25 cellular contexts compared by ENCODE assay signal in genomic region chr1:226586650-226587443, GRCh38. TPM values are rescaled to one million over a fixed set of nuclear protein-coding genes. Genes with fewer than 3 reads are reported as not detected.
"Had no signal": no experiment of that assay in that cellular context is flagged by ENCODE, and none has a peak within 500 bp of the region (broad histone marks: within the 10 kb centered on the region; RNA-seq: fewer than 3 reads in every experiment).

No MANE protein-coding gene starts in this region.

- H3K27ac ChIP-seq: KMS-11 had no signal

- H3K27me3 ChIP-seq: MG63 had no signal

- H3K27me3 Mint-ChIP-seq: activated B cell treated with CpG ODN at 0.5 μM for 24 hours; activated CD4-positive, alpha-beta memory T cell treated with anti-CD3 and anti-CD28 coated beads for 36 hours; activated CD4-positive, alpha-beta T cell treated with anti-CD3 and anti-CD28 coated beads, Interleukin-2, amount 10 ng/mL, durations not matched to agents 7 days and 5 days; activated naive CD8-positive, alpha-beta T cell had no signal

- H3K4me2 ChIP-seq: KMS-11 had no signal

- DNase-seq: activated B cell treated with CpG ODN at 0.5 μM for 24 hours; activated CD4-positive, alpha-beta memory T cell treated with anti-CD3 and anti-CD28 coated beads for 36 hours; activated CD4-positive, alpha-beta T cell treated with anti-CD3 and anti-CD28 coated beads for 1 hour; activated CD4-positive, alpha-beta T cell treated with anti-CD3 and anti-CD28 coated beads, Interleukin-2, amount 10 ng/mL, durations not matched to agents 7 days and 5 days; activated CD8-positive, alpha-beta memory T cell treated with anti-CD3 and anti-CD28 coated beads for 24 hours; activated gamma-delta T cell; activated naive CD4-positive, alpha-beta T cell treated with anti-CD3 and anti-CD28 coated beads for 36 hours; activated T-cell treated with anti-CD3 and anti-CD28 coated beads, Interleukin-2, amount 50 U/mL, for 4 hours; amygdala; MG63; MV-4-11; NCI-H1105; NCI-H1436; NCI-H187; NCI-H2081; NCI-H510A treated with DMSO at 0.1 percent for 48 hours; PC-3; SIG-M5; T-helper 17 cell; T-helper 9 cell had no signal

- H3K4me3 Mint-ChIP-seq: activated B cell treated with CpG ODN at 0.5 μM for 24 hours; activated CD4-positive, alpha-beta memory T cell treated with anti-CD3 and anti-CD28 coated beads for 36 hours; activated CD4-positive, alpha-beta T cell treated with anti-CD3 and anti-CD28 coated beads, Interleukin-2, amount 10 ng/mL, durations not matched to agents 7 days and 5 days; activated naive CD4-positive, alpha-beta T cell treated with anti-CD3 and anti-CD28 coated beads for 36 hours; activated naive CD8-positive, alpha-beta T cell; activated T-cell treated with anti-CD3 and anti-CD28 coated beads, Interleukin-2, amount 50 U/mL, for 4 hours; activated T-helper 17 cell treated with anti-CD3 and anti-CD28 coated beads, Interleukin-2, amount 50 U/mL, for 72 hours; brain; T-helper 17 cell had no signal

- H3K4me1 Mint-ChIP-seq: activated B cell treated with CpG ODN at 0.5 μM for 24 hours; activated CD4-positive, alpha-beta T cell treated with anti-CD3 and anti-CD28 coated beads, Interleukin-2, amount 10 ng/mL, durations not matched to agents 7 days and 5 days; activated T-helper 17 cell treated with anti-CD3 and anti-CD28 coated beads, Interleukin-2, amount 50 U/mL, for 72 hours; T-helper 17 cell had no signal

- H3K36me3 ChIP-seq: MG63 had no signal

- H3K9ac ChIP-seq: KMS-11 had no signal

- H3K9me3 Mint-ChIP-seq: activated B cell treated with CpG ODN at 0.5 μM for 24 hours; activated CD4-positive, alpha-beta memory T cell treated with anti-CD3 and anti-CD28 coated beads for 36 hours; activated CD4-positive, alpha-beta T cell treated with anti-CD3 and anti-CD28 coated beads, Interleukin-2, amount 10 ng/mL, durations not matched to agents 7 days and 5 days; activated naive CD4-positive, alpha-beta T cell treated with anti-CD3 and anti-CD28 coated beads for 36 hours; activated T-cell treated with anti-CD3 and anti-CD28 coated beads, Interleukin-2, amount 50 U/mL, for 4 hours; activated T-helper 17 cell treated with anti-CD3 and anti-CD28 coated beads, Interleukin-2, amount 50 U/mL, for 72 hours; brain had no signal

- H3K36me3 Mint-ChIP-seq: activated CD4-positive, alpha-beta memory T cell treated with anti-CD3 and anti-CD28 coated beads for 36 hours; activated naive CD8-positive, alpha-beta T cell; brain had no signal

- H3K27ac Mint-ChIP-seq: activated B cell treated with CpG ODN at 0.5 μM for 24 hours; activated CD4-positive, alpha-beta memory T cell treated with anti-CD3 and anti-CD28 coated beads for 36 hours; activated CD4-positive, alpha-beta T cell treated with anti-CD3 and anti-CD28 coated beads, Interleukin-2, amount 10 ng/mL, durations not matched to agents 7 days and 5 days; activated naive CD4-positive, alpha-beta T cell treated with anti-CD3 and anti-CD28 coated beads for 36 hours; activated naive CD8-positive, alpha-beta T cell; activated T-helper 17 cell treated with anti-CD3 and anti-CD28 coated beads, Interleukin-2, amount 50 U/mL, for 72 hours; brain; T-helper 17 cell had no signal

- H3K4me3 ChIP-seq: MG63 had no signal

- H3K9me3 ChIP-seq: MG63 had no signal

RNA-seq across cellular contexts. Expression of gene STUM, which starts 38.3 kb away (rescaled TPM):
- total RNA-seq: activated CD4-positive, alpha-beta memory T cell treated with anti-CD3 and anti-CD28 coated beads for 36 hours; activated CD4-positive, alpha-beta T cell treated with anti-CD3 and anti-CD28 coated beads, Interleukin-2, amount 10 ng/mL, durations not matched to agents 7 days and 5 days; activated naive CD4-positive, alpha-beta T cell treated with anti-CD3 and anti-CD28 coated beads for 36 hours; activated T-cell treated with anti-CD3 and anti-CD28 coated beads, Interleukin-2, amount 50 U/mL, for 4 hours; activated T-helper 17 cell treated with anti-CD3 and anti-CD28 coated beads, Interleukin-2, amount 50 U/mL, for 72 hours; astrocyte; T-helper 17 cell had no signal
